In genomic region chr7:157274991-157275427, GRCh38 we compare ENCODE assay signal across 25 cellular contexts.
A peak's percentile ranks its signal among the peaks of the same experiment; 100 is the strongest.
DNase-seq lines count a peak whose midpoint lies in the region; ATAC-seq and TF ChIP-seq lines count a peak whose summit lies in the region.
"Had no signal": no experiment of that assay in that cellular context is flagged by ENCODE, and none has a peak within 500 bp of the region (broad histone marks: within the 10 kb centered on the region; RNA-seq: fewer than 3 reads in every experiment).

No MANE protein-coding gene starts in this region.

- H3K4me1 ChIP-seq in mucosa of descending colon (ENCODE audit: low read depth) (peaks cover 12% of the 10 kb centered on the region), tibial artery (peaks cover 6 to 49% (median 41%) of the 10 kb centered on the region in 4 donors)

- H3K4me3 Mint-ChIP-seq in T-helper 17 cell = peak overlapping the region; percentile 55
- H3K4me3 Mint-ChIP-seq: activated CD4-positive, alpha-beta memory T cell treated with anti-CD3 and anti-CD28 coated beads, Interleukin-2, amount 10 ng/mL, durations not matched to agents 7 days and 5 days; activated naive CD4-positive, alpha-beta T cell treated with anti-CD3 and anti-CD28 coated beads for 36 hours; activated T-cell treated with anti-CD3 and anti-CD28 coated beads, Interleukin-2, amount 50 U/mL, for 24 hours; GM23338; T-cell had no signal

- H3K4me1 Mint-ChIP-seq in T-helper 17 cell = peaks cover 36% of the 10 kb centered on the region

- ATAC-seq in T-helper 17 cell = no peak
- ATAC-seq in mucosa of descending colon = no peak
- ATAC-seq: activated CD4-positive, CD25-positive, alpha-beta regulatory T cell treated with anti-CD3 and anti-CD28 coated beads, Interleukin-2, amount 50 U/mL, for 24 hours; gastroesophageal sphincter; GM23338; T-cell had no signal

- H3K27ac Mint-ChIP-seq in T-helper 17 cell = peak overlapping the region; percentile 73
- H3K27ac Mint-ChIP-seq: activated CD4-positive, alpha-beta memory T cell treated with anti-CD3 and anti-CD28 coated beads, Interleukin-2, amount 10 ng/mL, durations not matched to agents 7 days and 5 days; activated naive CD4-positive, alpha-beta T cell treated with anti-CD3 and anti-CD28 coated beads for 36 hours; activated T-cell treated with anti-CD3 and anti-CD28 coated beads, Interleukin-2, amount 50 U/mL, for 24 hours; GM23338; T-cell had no signal

- no peaks in the 10 kb centered on the region for H3K36me3 ChIP-seq in mucosa of descending colon (ENCODE audit: low read depth)
- H3K36me3 ChIP-seq in tibial artery = peaks cover 0 to 11% (median 8%) of the 10 kb centered on the region in 3 donors
- H3K36me3 ChIP-seq: colonic mucosa had no signal

- intact Hi-C loops in mucosa of descending colon (cut with DNase I, micrococcal nuclease) = loop anchor here in 1 of 2 donors (10.0 kb wide), 1 partner anchor 320 kb away; no protein-coding TSS in a partner anchor
- intact Hi-C loops in tibial artery (cut with DNase I; ENCODE audit: low total_unique reads) = loop anchor here (5.0 to 10.0 kb wide), 4 partner anchors 62 to 308 kb away; partner anchors contain the start of gene DNAJB6

- DNase-seq in activated effector memory CD4-positive, alpha-beta T cell treated with anti-CD3 and anti-CD28 coated beads, Interleukin-2, amount 50 U/mL, for 16 hours = peak; percentile 47
- DNase-seq in activated effector memory CD4-positive, alpha-beta T cell treated with Interleukin-2 at 50 U/mL for 16 hours = no peak
- DNase-seq in T-helper 17 cell = no peak
- DNase-seq in mucosa of descending colon = peak in 2 of 3 donors; percentile 25 to 39
- peak; percentile 19 to 64 for DNase-seq in tibial artery
- DNase-seq in AML-193 (lab: John Stamatoyannopoulos, UW) = no peak
- no peak for DNase-seq in NCI-H345 (lab: John Stamatoyannopoulos, UW)
- DNase-seq in NCI-H2196 (lab: John Stamatoyannopoulos, UW; ENCODE audit: unreplicated experiment) = no peak
- DNase-seq: activated CD4-positive, alpha-beta memory T cell treated with anti-CD3 and anti-CD28 coated beads, Interleukin-2, amount 10 ng/mL, durations not matched to agents 7 days and 5 days; activated naive CD4-positive, alpha-beta T cell treated with anti-CD3 and anti-CD28 coated beads for 36 hours; activated T-cell treated with anti-CD3 and anti-CD28 coated beads, Interleukin-2, amount 50 U/mL, for 24 hours; amygdala; colonic mucosa; GDM1; islet precursor cell; midbrain; NCI-H1436; NCI-H524; T-cell had no signal

- H3K4me3 ChIP-seq in mucosa of descending colon (no peak overlapping the region), tibial artery (no peak overlapping the region)
- H3K4me3 ChIP-seq: colonic mucosa, esophagus muscularis mucosa, gastroesophageal sphincter, GM23338, SJCRH30 had no signal

- no peak for TF ChIP-seq CTCF in mucosa of descending colon (IDR thresholded peaks at IDR 0.05)
- TF ChIP-seq CTCF in tibial artery (IDR thresholded peaks at IDR 0.05) = no peak

- H3K27ac ChIP-seq in tibial artery = no peak overlapping the region
- H3K27ac ChIP-seq: colonic mucosa, esophagus muscularis mucosa, gastroesophageal sphincter, HL-60, SJCRH30 had no signal

- H3K9me3 ChIP-seq in T-helper 17 cell (ENCODE audit: control insufficient read depth, low read length, poor library complexity, severe bottlenecking) (no peaks in the 10 kb centered on the region), mucosa of descending colon (no peaks in the 10 kb centered on the region), tibial artery (no peaks in the 10 kb centered on the region)
- H3K9me3 ChIP-seq: colonic mucosa, esophagus muscularis mucosa, gastroesophageal sphincter, SJCRH30 had no signal

- H3K36me3 Mint-ChIP-seq in T-helper 17 cell (ENCODE audit: low read depth) = no peaks in the 10 kb centered on the region

- peaks cover 0 to 24% of the 10 kb centered on the region in 2 donors for H3K27me3 ChIP-seq in tibial artery
- H3K27me3 ChIP-seq: colonic mucosa, SJCRH30 had no signal

- H3K27me3 Mint-ChIP-seq in T-helper 17 cell = peaks cover 6% of the 10 kb centered on the region

Comparison
In these comparisons a context has a peak if more than half of its experiments do, and no peak if none do; other contexts are left out.
1. DNase-seq: peak in activated effector memory CD4-positive, alpha-beta T cell treated with anti-CD3 and anti-CD28 coated beads, Interleukin-2, amount 50 U/mL, for 16 hours (single experiment), mucosa of descending colon (2 of 3) and tibial artery (2 of 2); none in activated effector memory CD4-positive, alpha-beta T cell treated with Interleukin-2 at 50 U/mL for 16 hours (single experiment), T-helper 17 cell (0 of 3), AML-193 (0 of 2), NCI-H345 (single experiment) and NCI-H2196 (single experiment).